8 cellular contexts compared by ENCODE assay signal in genomic region chr16:2512920-2513404, GRCh38. TPM values are rescaled to one million over a fixed set of nuclear protein-coding genes. Genes with fewer than 3 reads are reported as not detected.
DNase-seq lines count a peak whose midpoint lies in the region; ATAC-seq and TF ChIP-seq lines count a peak whose summit lies in the region.

No MANE protein-coding gene starts in this region.

- H2BK15ac ChIP-seq in neuronal stem cell (ENCODE audit: low read length) = peak overlapping the region; percentile 87

- H3K27ac ChIP-seq in Panc1 (ENCODE audit: low read length) = peak overlapping the region; percentile 73
- peak overlapping the region; percentile 93 for H3K27ac ChIP-seq in neuronal stem cell (replicated peaks; ENCODE audit: low read length)

- H2BK120ac ChIP-seq in neuronal stem cell (ENCODE audit: low read depth, low read length) = peak overlapping the region; percentile 97

- POLR2A ChIA-PET in Panc1 (lab: Charles Lee) = no interaction called here

- ATAC-seq in Panc1 = no peak

- H2AK5ac ChIP-seq in neuronal stem cell (ENCODE audit: low read depth, low read length) = peak overlapping the region; percentile 91

- H3K27ac Mint-ChIP-seq in activated naive CD4-positive, alpha-beta T cell treated with anti-CD3 and anti-CD28 coated beads for 36 hours = peak overlapping the region; percentile 78
- peak overlapping the region; percentile 78 for H3K27ac Mint-ChIP-seq in endothelial cell (ENCODE audit: unreplicated experiment)

- in situ Hi-C loops in Panc1 (cut with HindIII; ENCODE audit: low pct_unique_long_range_greater_than_20kb, low sequenced_read_pairs) = no loop called here

- H3K9me3 Mint-ChIP-seq in activated naive CD4-positive, alpha-beta T cell treated with anti-CD3 and anti-CD28 coated beads for 36 hours = no peaks in the 10 kb centered on the region
- H3K9me3 Mint-ChIP-seq in endothelial cell (ENCODE audit: unreplicated experiment) = no peaks in the 10 kb centered on the region

- H3K4me3 Mint-ChIP-seq in activated naive CD4-positive, alpha-beta T cell treated with anti-CD3 and anti-CD28 coated beads for 36 hours = peak overlapping the region; percentile 67
- peak overlapping the region; percentile 89 for H3K4me3 Mint-ChIP-seq in endothelial cell (ENCODE audit: unreplicated experiment)

- no TSS peak for BruUV-seq in Panc1 (replicated peaks; lab: Mats Ljungman, UMichigan)

- H3K4me3 ChIP-seq in Panc1 (ENCODE audit: low read depth in 2 of 2, low read length in 2 of 2) = peak overlapping the region; percentile 42 to 95
- peak overlapping the region; percentile 75 to 97 for H3K4me3 ChIP-seq in neuronal stem cell (ENCODE audit: low read length in 2 of 2)

- no peak; the same call in 1 of the 2 replicates for TF ChIP-seq CTCF in Panc1 (IDR thresholded peaks at IDR 0.05)
- TF ChIP-seq CTCF in endothelial cell (IDR thresholded peaks at IDR 0.05; ENCODE audit: unreplicated experiment) = no peak

- intact Hi-C loops in activated naive CD4-positive, alpha-beta T cell treated with anti-CD3 and anti-CD28 coated beads for 36 hours (cut with micrococcal nuclease) = loop anchor here (1.0 to 5.0 kb wide), 5 partner anchors 19 to 290 kb away; partner anchors contain the start of genes CCNF, E4F1 and PRSS27
- intact Hi-C loops in Panc1 (cut with micrococcal nuclease; ENCODE audit: unreplicated experiment) = no loop called here

- H3K4me2 ChIP-seq in neuronal stem cell (ENCODE audit: insufficient read depth, low read length, poor library complexity, severe bottlenecking) = peak overlapping the region; percentile 88

- DNase-seq in activated naive CD4-positive, alpha-beta T cell treated with anti-CD3 and anti-CD28 coated beads for 36 hours = no peak
- DNase-seq in activated naive CD4-positive, alpha-beta T cell treated with anti-CD3 and anti-CD28 coated beads, Interleukin-2, amount 50 U/mL, for 16 hours = no peak
- DNase-seq in Panc1 (ENCODE audit: low read depth, low spot score) = no peak
- no peak for DNase-seq in endothelial cell (ENCODE audit: low spot score)
- no peak for DNase-seq in neuronal stem cell (ENCODE audit: low spot score)
- DNase-seq in NCI-H128 (lab: John Stamatoyannopoulos, UW; ENCODE audit: unreplicated experiment) = no peak
- DNase-seq in NCI-H2081 treated with DMSO at 0.1 percent for 48 hours (lab: John Stamatoyannopoulos, UW) = no peak
- DNase-seq in NCI-H226 = no peak

- CTCF ChIA-PET in activated naive CD4-positive, alpha-beta T cell treated with anti-CD3 and anti-CD28 coated beads for 36 hours (lab: Charles Lee) = interaction anchor here (0.5 to 0.7 kb wide), 2 partner anchors 24 to 99 kb away, joined by 3 read pairs; no protein-coding TSS in a partner anchor
- CTCF ChIA-PET in Panc1 (lab: Charles Lee) = interaction anchor here (0.6 kb wide), 1 partner anchor 38 kb away, joined by 3 read pairs; the partner anchor contains the start of gene TBC1D24

- peak overlapping the region; percentile 88 for H3K9ac ChIP-seq in neuronal stem cell (ENCODE audit: low read depth, low read length, poor library complexity)

- no CpG with 5 or more reads among the region's 15 CpGs for WGBS in neuronal stem cell (ENCODE audit: extremely low coverage in 2 of 2, insufficient read length in 2 of 2, insufficient replicate concordance in 1 of 2), 2 donors

- no peaks in the 10 kb centered on the region for H3K27me3 Mint-ChIP-seq in activated naive CD4-positive, alpha-beta T cell treated with anti-CD3 and anti-CD28 coated beads for 36 hours (ENCODE audit: low read depth)
- peaks cover 39% of the 10 kb centered on the region for H3K27me3 Mint-ChIP-seq in endothelial cell (ENCODE audit: unreplicated experiment)

- peak overlapping the region; percentile 96 for H2BK5ac ChIP-seq in neuronal stem cell (ENCODE audit: low read length)

- H3K36me3 ChIP-seq in Panc1 (ENCODE audit: control insufficient read depth, insufficient read depth, low read length) (peaks cover 2% of the 10 kb centered on the region; the same call in 1 of the 2 replicates), neuronal stem cell (replicated peaks in 1 of 2; ENCODE audit: control insufficient read depth in 2 of 2, insufficient read depth in 2 of 2, low read length in 2 of 2) (peaks cover 0 to 21% of the 10 kb centered on the region in 2 donors)

- no peaks in the 10 kb centered on the region for H3K9me3 ChIP-seq in Panc1 (ENCODE audit: control insufficient read depth, insufficient read depth, low read depth, low read length)
- no peaks in the 10 kb centered on the region for H3K9me3 ChIP-seq in neuronal stem cell (replicated peaks in 1 of 2; ENCODE audit: control insufficient read depth in 2 of 2, insufficient read depth in 1 of 2, low read depth in 1 of 2, low read length in 2 of 2)

- peaks cover 20% of the 10 kb centered on the region for H3K79me1 ChIP-seq in neuronal stem cell (ENCODE audit: low read depth, low read length)

- peak overlapping the region; percentile 6 for H3K14ac ChIP-seq in neuronal stem cell (ENCODE audit: low read length)

- peak overlapping the region; percentile 78 for H4K8ac ChIP-seq in neuronal stem cell (ENCODE audit: low read depth, low read length)

- H3K27me3 ChIP-seq in Panc1 (ENCODE audit: control insufficient read depth, insufficient read depth, low read length) (no peaks in the 10 kb centered on the region), neuronal stem cell (ENCODE audit: control insufficient read depth in 3 of 3, insufficient read depth in 3 of 3, low read depth in 1 of 3, low read length in 3 of 3) (no peaks in the 10 kb centered on the region)

- H3K18ac ChIP-seq in neuronal stem cell (ENCODE audit: low read length) = peak overlapping the region; percentile 99

- H3K23ac ChIP-seq in neuronal stem cell (ENCODE audit: low read depth, low read length, poor library complexity) = peak overlapping the region; percentile 97

- H2BK12ac ChIP-seq in neuronal stem cell (ENCODE audit: low read length) = peak overlapping the region; percentile 24

- peaks cover 4% of the 10 kb centered on the region for H3K36me3 Mint-ChIP-seq in activated naive CD4-positive, alpha-beta T cell treated with anti-CD3 and anti-CD28 coated beads for 36 hours (ENCODE audit: low read depth)
- peaks cover 15% of the 10 kb centered on the region for H3K36me3 Mint-ChIP-seq in endothelial cell (ENCODE audit: low read depth, unreplicated experiment)

- H4K91ac ChIP-seq in neuronal stem cell (ENCODE audit: low read depth, low read length, poor library complexity) = peak overlapping the region; percentile 75

- peaks cover 42% of the 10 kb centered on the region for H3K4me1 Mint-ChIP-seq in activated naive CD4-positive, alpha-beta T cell treated with anti-CD3 and anti-CD28 coated beads for 36 hours (ENCODE audit: low read depth)
- peaks cover 45% of the 10 kb centered on the region for H3K4me1 Mint-ChIP-seq in endothelial cell (ENCODE audit: unreplicated experiment)

- H3K4me1 ChIP-seq in Panc1 (ENCODE audit: control insufficient read depth, insufficient read depth, low read length) = peaks cover 29% of the 10 kb centered on the region
- peaks cover 31 to 38% of the 10 kb centered on the region in 2 donors for H3K4me1 ChIP-seq in neuronal stem cell (ENCODE audit: control insufficient read depth in 2 of 2, insufficient read depth in 1 of 2, low read depth in 1 of 2, low read length in 2 of 2)

- H2AFZ ChIP-seq in neuronal stem cell (ENCODE audit: low read length) = peak overlapping the region; percentile 99

- peak overlapping the region; percentile 93 for H3K4ac ChIP-seq in neuronal stem cell (ENCODE audit: low read length)

RNA-seq across cellular contexts. Expression of gene ATP6V0C, which starts 0.8 kb away (rescaled TPM):
- total RNA-seq in activated naive CD4-positive, alpha-beta T cell treated with anti-CD3 and anti-CD28 coated beads for 36 hours = 10 to 100 TPM; 81.9 TPM
- total RNA-seq in Panc1 (2021; ENCODE audit: unreplicated experiment) = 282 TPM
- polyA plus RNA-seq in Panc1 (2012; ENCODE audit: insufficient read length) = 497 TPM
- 157 TPM for total RNA-seq in endothelial cell (ENCODE audit: unreplicated experiment)
- 244 TPM for polyA plus RNA-seq in neuronal stem cell (2013, experiment 1 of 2)
- 240 TPM for polyA plus RNA-seq in neuronal stem cell (2013, experiment 2 of 2)

RNA-seq across cellular contexts. Expression of gene AMDHD2, which starts 7.2 kb away (rescaled TPM):
- total RNA-seq in activated naive CD4-positive, alpha-beta T cell treated with anti-CD3 and anti-CD28 coated beads for 36 hours = 10 to 100 TPM; 15.3 to 18.6 TPM
- total RNA-seq in Panc1 (2021; ENCODE audit: unreplicated experiment) (87.5 TPM), endothelial cell (ENCODE audit: unreplicated experiment) (53.3 TPM)
- polyA plus RNA-seq in Panc1 (2012; ENCODE audit: insufficient read length) = 56.9 TPM
- 6.3 TPM for polyA plus RNA-seq in neuronal stem cell (2013, experiment 1 of 2)
- 6.9 TPM for polyA plus RNA-seq in neuronal stem cell (2013, experiment 2 of 2)

RNA-seq across cellular contexts. Expression of gene CEMP1, which starts 18.2 kb away (rescaled TPM):
- total RNA-seq in activated naive CD4-positive, alpha-beta T cell treated with anti-CD3 and anti-CD28 coated beads for 36 hours = under 1 TPM in 1 of 2 experiments, not detected in 1; 0.17 TPM
- not detected for total RNA-seq in Panc1 (2021; ENCODE audit: unreplicated experiment)
- 9.1 TPM for polyA plus RNA-seq in Panc1 (2012; ENCODE audit: insufficient read length)
- total RNA-seq in endothelial cell (ENCODE audit: unreplicated experiment) = not detected
- polyA plus RNA-seq in neuronal stem cell (2013, experiment 1 of 2) = not detected
- 0.03 TPM for polyA plus RNA-seq in neuronal stem cell (2013, experiment 2 of 2)

RNA-seq across cellular contexts. Expression of gene PDPK1, which starts 24.9 kb away (rescaled TPM):
- 10 to 100 TPM; 26.6 to 27.8 TPM for total RNA-seq in activated naive CD4-positive, alpha-beta T cell treated with anti-CD3 and anti-CD28 coated beads for 36 hours
- total RNA-seq in Panc1 (2021; ENCODE audit: unreplicated experiment) = 43.2 TPM
- 19.8 TPM for polyA plus RNA-seq in Panc1 (2012; ENCODE audit: insufficient read length)
- 33.6 TPM for total RNA-seq in endothelial cell (ENCODE audit: unreplicated experiment)
- polyA plus RNA-seq in neuronal stem cell (2013, experiment 1 of 2) = 9.7 TPM
- polyA plus RNA-seq in neuronal stem cell (2013, experiment 2 of 2) = 10.3 TPM

RNA-seq across cellular contexts. Expression of gene TBC1D24, which starts 38.0 kb away (rescaled TPM):
- total RNA-seq in activated naive CD4-positive, alpha-beta T cell treated with anti-CD3 and anti-CD28 coated beads for 36 hours = 1 to 10 TPM; 8.1 to 8.6 TPM
- total RNA-seq in Panc1 (2021; ENCODE audit: unreplicated experiment) = 26.7 TPM
- 15.9 TPM for polyA plus RNA-seq in Panc1 (2012; ENCODE audit: insufficient read length)
- 17.3 TPM for total RNA-seq in endothelial cell (ENCODE audit: unreplicated experiment)
- polyA plus RNA-seq in neuronal stem cell (2013, experiment 1 of 2) = 7.1 TPM
- polyA plus RNA-seq in neuronal stem cell (2013, experiment 2 of 2) = 7.2 TPM
